8 cellular contexts compared by ENCODE assay signal in the genomic region with DNA sequence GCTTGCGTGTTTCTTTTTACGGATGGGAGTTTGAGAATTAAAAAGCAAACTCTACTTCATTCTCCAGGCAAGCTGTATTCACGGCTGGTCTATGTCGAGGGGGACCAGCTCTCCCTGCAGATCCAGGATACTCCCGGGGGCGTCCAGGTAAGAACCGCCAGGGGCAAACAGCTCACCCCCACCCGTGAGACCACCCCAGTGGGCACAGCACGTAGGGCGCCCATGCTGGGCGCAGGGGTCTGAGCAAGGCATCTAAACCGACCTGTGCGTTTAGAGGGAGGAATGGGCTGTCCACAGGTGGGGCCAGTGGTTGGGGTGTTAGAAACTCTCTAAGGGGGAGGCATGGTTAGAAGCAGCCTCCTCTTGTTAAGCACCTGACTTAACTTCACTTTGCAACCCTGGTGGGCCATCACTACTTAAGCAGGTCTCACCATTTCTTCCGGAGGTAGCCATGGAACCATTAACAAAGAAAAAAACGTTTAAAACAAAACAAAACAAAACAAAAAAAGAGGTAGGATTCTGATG. TPM values are rescaled to one million over a fixed set of nuclear protein-coding genes. Genes with fewer than 3 reads are reported as not detected.
DNase-seq lines count a peak whose midpoint lies in the region; ATAC-seq and TF ChIP-seq lines count a peak whose summit lies in the region.

No MANE protein-coding gene starts in this region.

- no peaks in the 10 kb centered on the region for H3K36me3 ChIP-seq in mesendoderm (ENCODE audit: control insufficient read depth, insufficient read depth, low read length)
- H3K36me3 ChIP-seq in transverse colon = no peaks in the 10 kb centered on the region

- no peaks in the 10 kb centered on the region for H3K9me3 Mint-ChIP-seq in activated T-cell treated with anti-CD3 and anti-CD28 coated beads, Interleukin-2, amount 50 U/mL, for 4 hours
- H3K9me3 Mint-ChIP-seq in MCF 10A (ENCODE audit: unreplicated experiment) = no peaks in the 10 kb centered on the region

- H3K9ac ChIP-seq in mesendoderm (ENCODE audit: low read length) = peak overlapping the region; percentile 81

- no peak overlapping the region for H3K4ac ChIP-seq in mesendoderm (ENCODE audit: low read depth, low read length)

- no peak for TF ChIP-seq POLR2A in transverse colon (IDR thresholded peaks at IDR 0.05)

- H2BK120ac ChIP-seq in mesendoderm (ENCODE audit: low read depth, low read length) = no peak overlapping the region

- H3K4me3 ChIP-seq in mesendoderm (ENCODE audit: low read length) (no peak overlapping the region), transverse colon (peak overlapping the region; percentile 64 to 82 (median 66))

- H2BK15ac ChIP-seq in mesendoderm (replicated peaks; ENCODE audit: low read depth) = no peak overlapping the region

- H3K79me2 ChIP-seq in mesendoderm (ENCODE audit: control insufficient read depth, insufficient read depth, low read length) = no peaks in the 10 kb centered on the region

- no peak for ATAC-seq in activated T-cell treated with anti-CD3 and anti-CD28 coated beads, Interleukin-2, amount 50 U/mL, for 4 hours

- no peak overlapping the region for H4K5ac ChIP-seq in mesendoderm (ENCODE audit: low read length)

- no peak overlapping the region for H3K23ac ChIP-seq in mesendoderm (ENCODE audit: low read length)

- TF ChIP-seq CTCF in MCF 10A (IDR thresholded peaks at IDR 0.05; ENCODE audit: unreplicated experiment) = no peak
- TF ChIP-seq CTCF in transverse colon (IDR thresholded peaks at IDR 0.05) = no peak
- TF ChIP-seq CTCF in GM13977 (IDR thresholded peaks at IDR 0.05; ENCODE audit: extremely low read depth, insufficient read depth, missing control alignments) = no peak
- TF ChIP-seq CTCF in RWPE1 (conservative IDR thresholded peaks at IDR 0.05; ENCODE audit: low read depth) = no peak

- H3K27ac Mint-ChIP-seq in MCF 10A (ENCODE audit: low read depth, unreplicated experiment) = no peak overlapping the region

- H3K56ac ChIP-seq in mesendoderm (ENCODE audit: low read length) = no peak overlapping the region

- no peak for DNase-seq in activated T-cell treated with anti-CD3 and anti-CD28 coated beads, Interleukin-2, amount 50 U/mL, for 4 hours
- no peak for DNase-seq in activated T-cell treated with anti-CD3 and anti-CD28 coated beads, Interleukin-2, amount 50 U/mL, for 48 hours
- no peak for DNase-seq in MCF 10A (ENCODE audit: unreplicated experiment)
- DNase-seq in mesendoderm = no peak
- no peak for DNase-seq in transverse colon
- DNase-seq in LoVo (ENCODE audit: low spot score) = no peak
- DNase-seq in GM13977 (ENCODE audit: low spot score) = no peak
- no peak for DNase-seq in RWPE1 (ENCODE audit: low spot score)

- no peaks in the 10 kb centered on the region for H3K36me3 Mint-ChIP-seq in activated T-cell treated with anti-CD3 and anti-CD28 coated beads, Interleukin-2, amount 50 U/mL, for 4 hours (ENCODE audit: insufficient read depth)
- H3K36me3 Mint-ChIP-seq in MCF 10A (ENCODE audit: insufficient read depth, unreplicated experiment) = no peaks in the 10 kb centered on the region

- H3K4me1 ChIP-seq in mesendoderm (ENCODE audit: control insufficient read depth, low read depth, low read length) (no peaks in the 10 kb centered on the region), transverse colon (peaks cover 2 to 37% (median 14%) of the 10 kb centered on the region in 4 donors)

- H3K27ac ChIP-seq in mesendoderm (ENCODE audit: low read depth, low read length) (no peak overlapping the region), transverse colon (peak overlapping the region; percentile 91 to 97 (median 94)), RWPE1 (no peak overlapping the region)

- H3K27me3 Mint-ChIP-seq in activated T-cell treated with anti-CD3 and anti-CD28 coated beads, Interleukin-2, amount 50 U/mL, for 4 hours (ENCODE audit: low read depth) = peaks cover 18% of the 10 kb centered on the region
- no peaks in the 10 kb centered on the region for H3K27me3 Mint-ChIP-seq in MCF 10A (ENCODE audit: insufficient read depth, unreplicated experiment)

- H4K8ac ChIP-seq in mesendoderm (ENCODE audit: low read depth, low read length) = no peak overlapping the region

- TF ChIP-seq EP300 in transverse colon (IDR thresholded peaks at IDR 0.05; ENCODE audit: low read depth) = no peak

- no peaks in the 10 kb centered on the region for H3K27me3 ChIP-seq in mesendoderm (ENCODE audit: insufficient read depth, low read length, poor library complexity)
- H3K27me3 ChIP-seq in transverse colon = no peaks in the 10 kb centered on the region

- intact Hi-C loops in MCF 10A (cut with micrococcal nuclease) (loop anchor here (5.0 kb wide), 2 partner anchors 71 to 99 kb away; partner anchors contain the start of gene USP12), transverse colon (cut with DNase I; ENCODE audit: low total_unique reads) (loop anchor here (5.0 kb wide), 2 partner anchors 76 to 284 kb away; no protein-coding TSS in a partner anchor)

- H2BK5ac ChIP-seq in mesendoderm (ENCODE audit: low read length) = no peak overlapping the region

- in situ Hi-C loops in transverse colon (cut with MboI; ENCODE audit: low pct_ligation_motif_present in 1 of 4, low pct_unique_long_range_greater_than_20kb in 1 of 4, low sequenced_read_pairs in 3 of 4) (loop anchor here in 2 of 4 donors (10.0 to 25.0 kb wide), 4 partner anchors 73 to 287 kb away; partner anchors contain the start of gene USP12 (in 1 of the 2)), GM13977 (cut with MboI; ENCODE audit: low pct_unique_long_range_greater_than_20kb, low sequenced_read_pairs, unreplicated experiment) (no loop called here)

- no peaks in the 10 kb centered on the region for H3K9me3 ChIP-seq in transverse colon

- no CpG with 5 or more reads among the region's 15 CpGs for WGBS in mesendoderm (ENCODE audit: extremely low coverage, insufficient coverage, low lambda C conversion rate)
- WGBS in transverse colon (ENCODE audit: low coverage in 1 of 2), 2 donors = 15 to 46% methylated on average over 4 to 15 of the region's 15 CpGs

- BruUV-seq in MCF 10A (replicated peaks; lab: Mats Ljungman, UMichigan) = TSS peak; percentile 37

- POLR2A ChIA-PET in MCF 10A (lab: Yijun Ruan, JAX) (interaction anchor here (0.7 to 2.2 kb wide), 4 partner anchors 17 to 541 kb away, joined by 3 to 11 read pairs (median 4); no protein-coding TSS in a partner anchor), RWPE1 (lab: Yijun Ruan, JAX; ENCODE audit: low non-redundant PET) (no interaction called here)

- no peak overlapping the region for H2AK5ac ChIP-seq in mesendoderm (ENCODE audit: low read length)

- H3K4me3 Mint-ChIP-seq in activated T-cell treated with anti-CD3 and anti-CD28 coated beads, Interleukin-2, amount 50 U/mL, for 4 hours = peak overlapping the region; percentile 86
- H3K4me3 Mint-ChIP-seq in MCF 10A (ENCODE audit: unreplicated experiment) = peak overlapping the region; percentile 72

- peaks cover 14% of the 10 kb centered on the region for H3K4me1 Mint-ChIP-seq in activated T-cell treated with anti-CD3 and anti-CD28 coated beads, Interleukin-2, amount 50 U/mL, for 4 hours (ENCODE audit: low read depth)
- peaks cover 9% of the 10 kb centered on the region for H3K4me1 Mint-ChIP-seq in MCF 10A (ENCODE audit: insufficient read depth, unreplicated experiment)

- no peak overlapping the region for H3K18ac ChIP-seq in mesendoderm (ENCODE audit: low read length)

- CTCF ChIA-PET in MCF 10A (lab: Yijun Ruan, JAX) = interaction anchor here (0.6 to 2.2 kb wide), 6 partner anchors 11 to 711 kb away, joined by 3 to 11 read pairs (median 4); no protein-coding TSS in a partner anchor
- CTCF ChIA-PET in RWPE1 (lab: Yijun Ruan, JAX) = interaction anchor here (1.0 to 1.5 kb wide), 2 partner anchors 8 to 87 kb away, joined by 8 to 9 read pairs; no protein-coding TSS in a partner anchor

- peak overlapping the region; percentile 93 for H3K4me2 ChIP-seq in mesendoderm (ENCODE audit: low read length)

- H3K79me1 ChIP-seq in mesendoderm (ENCODE audit: low read length) = no peaks in the 10 kb centered on the region

RNA-seq across cellular contexts. Expression of gene RASL11A, which starts 1.0 kb away (rescaled TPM):
- 1 to 10 TPM; 5.2 to 7.3 (median 5.5) TPM for total RNA-seq in activated T-cell treated with anti-CD3 and anti-CD28 coated beads, Interleukin-2, amount 50 U/mL, for 4 hours
- total RNA-seq in MCF 10A (2022) (0.71 and 0.98 TPM in 2 replicates), transverse colon (10 to 100 TPM; 18.7 to 37.7 (median 28.9) TPM)
- 1.4 TPM for polyA plus RNA-seq in mesendoderm (2013, experiment 1 of 2)
- polyA plus RNA-seq in mesendoderm (2013, experiment 2 of 2) = 1.2 TPM

RNA-seq across cellular contexts. Expression of gene RPL21, which starts 20.3 kb away (rescaled TPM):
- 1,000 to 10,000 TPM; 1,554 to 1,640 (median 1,611) TPM for total RNA-seq in activated T-cell treated with anti-CD3 and anti-CD28 coated beads, Interleukin-2, amount 50 U/mL, for 4 hours
- total RNA-seq in MCF 10A (2022) (1,293 and 1,479 TPM in 2 replicates), transverse colon (100 to 1,000 TPM in 3 of 4 donors, 10 to 100 TPM in 1; 71.8 to 702 (median 370) TPM)
- 3,149 TPM for polyA plus RNA-seq in mesendoderm (2013, experiment 1 of 2)
- polyA plus RNA-seq in mesendoderm (2013, experiment 2 of 2) = 3,180 TPM

Comparison
In these comparisons a context has a peak if more than half of its experiments do, and no peak if none do; other contexts are left out.
1. H3K27ac ChIP-seq: peak in transverse colon (4 of 4); none in mesendoderm (single experiment) and RWPE1 (single experiment).